ENCODE assay signal across 25 cellular contexts in the genomic region with DNA sequence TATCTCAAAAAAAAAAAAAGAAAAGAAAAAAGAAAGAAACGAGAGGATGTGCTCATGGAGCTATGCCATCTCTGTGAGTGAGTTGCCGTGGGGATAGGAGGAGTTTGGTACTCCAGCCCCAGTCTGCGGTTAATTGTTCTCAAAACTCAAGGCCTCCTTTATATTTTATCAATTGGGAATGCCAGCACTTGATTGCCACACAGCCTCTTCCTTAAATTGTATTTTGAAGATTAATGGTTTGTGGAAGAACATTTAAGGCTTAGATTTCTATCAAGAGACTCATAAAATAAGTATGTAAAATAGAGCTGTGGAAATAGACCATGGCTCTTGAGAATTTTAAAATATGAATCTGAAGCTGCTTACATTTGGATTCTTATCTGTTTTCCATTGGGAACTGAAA. TPM values are rescaled to one million over a fixed set of nuclear protein-coding genes. Genes with fewer than 3 reads are reported as not detected.
A peak's percentile ranks its signal among the peaks of the same experiment; 100 is the strongest.
DNase-seq lines count a peak whose midpoint lies in the region; TF ChIP-seq lines count a peak whose summit lies in the region.
"Had no signal": no experiment of that assay in that cellular context is flagged by ENCODE, and none has a peak within 500 bp of the region (broad histone marks: within the 10 kb centered on the region; RNA-seq: fewer than 3 reads in every experiment).

No MANE protein-coding gene starts in this region.

- no peaks in the 10 kb centered on the region for H3K36me3 ChIP-seq in MM.1S (replicated peaks; ENCODE audit: insufficient read depth, low read length)
- H3K36me3 ChIP-seq: SJCRH30 had no signal

- H3K4me2 ChIP-seq in MM.1S (ENCODE audit: low read depth, low read length) = no peak overlapping the region
- H3K4me2 ChIP-seq: A549 had no signal

- no peak overlapping the region for H3K9ac ChIP-seq in MM.1S (ENCODE audit: low read length)

- DNase-seq in GM03348 (ENCODE audit: low spot score) (peak; percentile 61), amniotic epithelial cell (ENCODE audit: low read depth) (peak; percentile 34), fibroblast of the aortic adventitia (ENCODE audit: low read depth) (peak; percentile 90), nucleus accumbens (lab: John Stamatoyannopoulos, UW) (no peak), kidney tubule cell (ENCODE audit: low spot score) (no peak), MM.1S (no peak)
- DNase-seq in stimulated activated CD4-positive, alpha-beta T cell treated with anti-CD3 and anti-CD28 coated beads, Interleukin-4, amount 100 ng/mL, for 1 hour = no peak
- DNase-seq: Caco-2; CD8-positive, alpha-beta T cell; GF-D8; H7; NCI-H1092; NCI-H1417 treated with DMSO at 0.1 percent for 48 hours; NCI-H1694 treated with DMSO at 0.1 percent for 48 hours; NCI-H2081; NCI-H2171 treated with DMSO at 0.1 percent for 48 hours; NCI-H446; NCI-H526; NCI-H82; NK-92 treated with Interleukin-12 subunit alpha and Interleukin-12 subunit beta, amount 100 ng/mL, for 24 hours; PC-3; SJCRH30 had no signal

- no peaks in the 10 kb centered on the region for H3K79me2 ChIP-seq in MM.1S (ENCODE audit: low read length)

- H3K4me3 ChIP-seq in fibroblast of the aortic adventitia (ENCODE audit: low read depth, low read length) = no peak overlapping the region
- no peak overlapping the region for H3K4me3 ChIP-seq in MM.1S (ENCODE audit: low read length)
- H3K4me3 ChIP-seq: A549, SJCRH30 had no signal

- H4K20me1 ChIP-seq in MM.1S (ENCODE audit: insufficient read depth, low read length) = no peaks in the 10 kb centered on the region

- H2AFZ ChIP-seq in MM.1S (ENCODE audit: low read length) = no peak overlapping the region

- no peaks in the 10 kb centered on the region for H3F3A ChIP-seq in MM.1S (ENCODE audit: insufficient read depth, low read length)

- H3K4me1 ChIP-seq in MM.1S (ENCODE audit: low read length) = no peaks in the 10 kb centered on the region
- H3K4me1 ChIP-seq: A549, Caco-2 had no signal

- TF ChIP-seq CTCF in fibroblast of the aortic adventitia (IDR thresholded peaks at IDR 0.05; ENCODE audit: insufficient read depth, low read length) = no peak
- no peak for TF ChIP-seq CTCF in MM.1S (IDR thresholded peaks at IDR 0.05; ENCODE audit: low read length)

- no peak overlapping the region for H3K27ac ChIP-seq in MM.1S (ENCODE audit: low read length)
- H3K27ac ChIP-seq: A549, C4-2B, SJCRH30 had no signal

- no peaks in the 10 kb centered on the region for H3K9me2 ChIP-seq in MM.1S (replicated peaks; ENCODE audit: insufficient read depth, low read length)

- H3K9me3 ChIP-seq in MM.1S (replicated peaks; ENCODE audit: insufficient read depth, low read length) = no peaks in the 10 kb centered on the region
- H3K9me3 ChIP-seq: A549, SJCRH30 had no signal

- H3K27me3 ChIP-seq in MM.1S (replicated peaks; ENCODE audit: insufficient read depth, low read length) = no peaks in the 10 kb centered on the region

RNA-seq across cellular contexts. Expression of gene KCNE4, which starts 29.8 kb away (rescaled TPM):
- total RNA-seq in fibroblast of the aortic adventitia (ENCODE audit: low replicate concordance) = 4.1 and 22.2 TPM in 2 replicates
- total RNA-seq: Caco-2; CD8-positive, alpha-beta T cell; H7; HT-29; PC-3 had no signal

Comparison
In these comparisons a context has a peak if more than half of its experiments do, and no peak if none do; other contexts are left out.
1. DNase-seq: peak in GM03348 (single experiment), amniotic epithelial cell (single experiment) and fibroblast of the aortic adventitia (single experiment); none in stimulated activated CD4-positive, alpha-beta T cell treated with anti-CD3 and anti-CD28 coated beads, Interleukin-4, amount 100 ng/mL, for 1 hour (single experiment), nucleus accumbens (0 of 56), kidney tubule cell (single experiment) and MM.1S (single experiment).